In genomic region chr11:65382804-65383368, GRCh38 we compare ENCODE assay signal across 8 cellular contexts. TPM values are rescaled to one million over a fixed set of nuclear protein-coding genes. Genes with fewer than 3 reads are reported as not detected.
DNase-seq lines count a peak whose midpoint lies in the region; ATAC-seq and TF ChIP-seq lines count a peak whose summit lies in the region.

No MANE protein-coding gene starts in this region.

- H3K27ac Mint-ChIP-seq in stimulated activated effector memory CD8-positive, alpha-beta T cell treated with anti-CD3 and anti-CD28 coated beads, Interleukin-12 subunit alpha, Interleukin-12 subunit beta, amount 100 ng/mL, for 72 hours: peak overlapping the region; percentile 95

- H2AFZ ChIP-seq in SU-DHL-6 (ENCODE audit: low read depth, low read length, severe bottlenecking): peak overlapping the region; percentile 87

- peak overlapping the region; percentile 56 for H3K9ac ChIP-seq in SU-DHL-6 (ENCODE audit: low read length)

- H3K27ac ChIP-seq in SU-DHL-6 (ENCODE audit: low read depth, low read length) (peak overlapping the region; percentile 64), foreskin keratinocyte (peak overlapping the region; percentile 95)

- H3K9me3 ChIP-seq in SU-DHL-6 (ENCODE audit: insufficient read depth, low read length): no peaks in the 10 kb centered on the region

- H3K4me1 Mint-ChIP-seq in stimulated activated effector memory CD8-positive, alpha-beta T cell treated with anti-CD3 and anti-CD28 coated beads, Interleukin-12 subunit alpha, Interleukin-12 subunit beta, amount 100 ng/mL, for 72 hours: peaks cover 58% of the 10 kb centered on the region

- H3K36me3 Mint-ChIP-seq in stimulated activated effector memory CD8-positive, alpha-beta T cell treated with anti-CD3 and anti-CD28 coated beads, Interleukin-12 subunit alpha, Interleukin-12 subunit beta, amount 100 ng/mL, for 72 hours: peaks cover 33% of the 10 kb centered on the region

- 0 out of 2 replicates have a peak, but pooled peaks cover 5% of the 10 kb centered on the region for H3F3A ChIP-seq in SU-DHL-6 (ENCODE audit: insufficient read depth)

- no peak for ATAC-seq in foreskin keratinocyte
- ATAC-seq in stimulated activated effector memory CD8-positive, alpha-beta T cell treated with anti-CD3 and anti-CD28 coated beads, Interleukin-12 subunit alpha, Interleukin-12 subunit beta, amount 100 ng/mL, for 72 hours: no peak
- ATAC-seq in GM19452 (IDR thresholded peaks at IDR 0.05; ENCODE audit: unreplicated experiment): no peak

- TF ChIP-seq CTCF in SU-DHL-6 (IDR thresholded peaks at IDR 0.05; ENCODE audit: insufficient read depth, low read length, poor library complexity, severe bottlenecking): no peak
- no peak for TF ChIP-seq CTCF in foreskin keratinocyte (conservative IDR thresholded peaks at IDR 0.05)

- peaks cover 16% of the 10 kb centered on the region for H3K4me1 ChIP-seq in foreskin keratinocyte

- H3K4me3 ChIP-seq in SU-DHL-6 (ENCODE audit: insufficient read depth, low read length, poor library complexity, severe bottlenecking): peak overlapping the region; percentile 43

- DNase-seq in NCI-H2081 (lab: John Stamatoyannopoulos, UW) (peak; percentile 72 to 82), NCI-H2081 treated with DMSO at 0.1 percent for 48 hours (lab: John Stamatoyannopoulos, UW) (no peak), foreskin keratinocyte (no peak), T-helper 9 cell (no peak), NCI-H1048 (lab: John Stamatoyannopoulos, UW) (no peak)
- DNase-seq in stimulated activated effector memory CD8-positive, alpha-beta T cell treated with anti-CD3 and anti-CD28 coated beads, Interleukin-12 subunit alpha, Interleukin-12 subunit beta, amount 100 ng/mL, for 72 hours (ENCODE audit: low spot score in 2 of 2): no peak

- H3K9me3 Mint-ChIP-seq in stimulated activated effector memory CD8-positive, alpha-beta T cell treated with anti-CD3 and anti-CD28 coated beads, Interleukin-12 subunit alpha, Interleukin-12 subunit beta, amount 100 ng/mL, for 72 hours: no peaks in the 10 kb centered on the region

- H3K79me2 ChIP-seq in SU-DHL-6 (ENCODE audit: insufficient read depth, low read length): peaks cover 9% of the 10 kb centered on the region

- peak overlapping the region; percentile 67 for H3K4me2 ChIP-seq in SU-DHL-6 (ENCODE audit: low read depth, low read length, poor library complexity, severe bottlenecking)

- H3K27me3 ChIP-seq in SU-DHL-6 (ENCODE audit: low read length): no peaks in the 10 kb centered on the region
- H3K27me3 ChIP-seq in foreskin keratinocyte: no peaks in the 10 kb centered on the region

- H3K9me2 ChIP-seq in SU-DHL-6 (replicated peaks; ENCODE audit: insufficient read depth, low read length): no peaks in the 10 kb centered on the region

- H3K36me3 ChIP-seq in SU-DHL-6 (ENCODE audit: low read length): no peaks in the 10 kb centered on the region

- H3K4me3 Mint-ChIP-seq in stimulated activated effector memory CD8-positive, alpha-beta T cell treated with anti-CD3 and anti-CD28 coated beads, Interleukin-12 subunit alpha, Interleukin-12 subunit beta, amount 100 ng/mL, for 72 hours: peak overlapping the region; percentile 92

- H4K20me1 ChIP-seq in SU-DHL-6 (ENCODE audit: low read depth, low read length): no peaks in the 10 kb centered on the region

RNA-seq across cellular contexts. Expression of gene SLC25A45, which starts 0.4 kb away (rescaled TPM):
- total RNA-seq in foreskin keratinocyte: 0.25 and 0.58 TPM in 2 replicates
- 0.16 and 0.17 TPM in 2 replicates for polyA plus RNA-seq in foreskin keratinocyte

RNA-seq across cellular contexts. Expression of gene FRMD8, which starts 3.6 kb away (rescaled TPM):
- total RNA-seq in foreskin keratinocyte: 26.3 and 29.7 TPM in 2 replicates
- 16.0 and 17.0 TPM in 2 replicates for polyA plus RNA-seq in foreskin keratinocyte

RNA-seq across cellular contexts. Expression of gene TIGD3, which starts 28.3 kb away (rescaled TPM):
- total RNA-seq in foreskin keratinocyte: 0.07 and 0.14 TPM in 2 replicates
- 0.10 and 0.13 TPM in 2 replicates for polyA plus RNA-seq in foreskin keratinocyte

RNA-seq across cellular contexts. Expression of gene NEAT1, which starts 39.7 kb away (rescaled TPM):
- 66.8 and 83.1 TPM in 2 replicates for total RNA-seq in foreskin keratinocyte
- 100 and 119 TPM in 2 replicates for polyA plus RNA-seq in foreskin keratinocyte

RNA-seq across cellular contexts. Expression of gene DPF2, which starts 49.2 kb away (rescaled TPM):
- 29.1 and 31.7 TPM in 2 replicates for total RNA-seq in foreskin keratinocyte
- polyA plus RNA-seq in foreskin keratinocyte: 38.0 and 38.7 TPM in 2 replicates

Comparison
In these comparisons a context has a peak if more than half of its experiments do, and no peak if none do; other contexts are left out.
1. DNase-seq: peak in NCI-H2081 (2 of 2); none in NCI-H2081 treated with DMSO at 0.1 percent for 48 hours (single experiment), foreskin keratinocyte (0 of 2), stimulated activated effector memory CD8-positive, alpha-beta T cell treated with anti-CD3 and anti-CD28 coated beads, Interleukin-12 subunit alpha, Interleukin-12 subunit beta, amount 100 ng/mL, for 72 hours (0 of 2), T-helper 9 cell (single experiment) and NCI-H1048 (single experiment).